13 cellular contexts compared by ENCODE assay signal in genomic region chr1:209107535-209107934, GRCh38.
A peak's percentile ranks its signal among the peaks of the same experiment; 100 is the strongest.
DNase-seq lines count a peak whose midpoint lies in the region; ATAC-seq and TF ChIP-seq lines count a peak whose summit lies in the region.
"Had no signal": no experiment of that assay in that cellular context is flagged by ENCODE, and none has a peak within 500 bp of the region (broad histone marks: within the 10 kb centered on the region; RNA-seq: fewer than 3 reads in every experiment).

No MANE protein-coding gene starts in this region.

- CTCF ChIA-PET in PC-3 (lab: Charles Lee), result no interaction called here

- intact Hi-C loops in PC-3 (cut with micrococcal nuclease), result no loop called here

- ATAC-seq in GM18519 (IDR thresholded peaks at IDR 0.05; ENCODE audit: low FRiP score, unreplicated experiment), result peak; percentile 59
- ATAC-seq in GM21447 (IDR thresholded peaks at IDR 0.05; ENCODE audit: unreplicated experiment), result peak; percentile 52
- peak; percentile 75 for ATAC-seq in HG02973 (IDR thresholded peaks at IDR 0.05; ENCODE audit: unreplicated experiment)
- no peak for ATAC-seq in PC-3

- H3K4me1 ChIP-seq in KMS-11 (ENCODE audit: low read depth, poor library complexity, severe bottlenecking) (peaks cover 100% of the 10 kb centered on the region), PC-3 (ENCODE audit: insufficient read depth, low read length) (peaks cover 4% of the 10 kb centered on the region; the same call in 1 of the 2 replicates)

- TF ChIP-seq CTCF in KMS-11 (conservative IDR thresholded peaks at IDR 0.05; ENCODE audit: low read depth, low read length) (no peak), PC-3 (conservative IDR thresholded peaks at IDR 0.05; ENCODE audit: low read depth, low read length) (no peak)

- POLR2A ChIA-PET in PC-3 (lab: Charles Lee; ENCODE audit: unreplicated experiment), result no interaction called here

- peak overlapping the region; percentile 95 for H3K4me2 ChIP-seq in KMS-11
- H3K4me2 ChIP-seq in PC-3 (ENCODE audit: low read length), result no peak overlapping the region

- H2AFZ ChIP-seq in KMS-11 (ENCODE audit: low read depth), result no peak overlapping the region
- H2AFZ ChIP-seq in PC-3 (ENCODE audit: low read length), result no peak overlapping the region

- DNase-seq in PC-3, result no peak
- no peak for DNase-seq in NCI-H1092 (lab: John Stamatoyannopoulos, UW)
- no peak for DNase-seq in dedifferentiated amniotic fluid mesenchymal stem cell (ENCODE audit: extremely low spot score)
- DNase-seq in SIG-M5 (lab: John Stamatoyannopoulos, UW), result no peak
- DNase-seq: amniotic stem cell; dermis blood vessel endothelial cell; NCI-H1092 treated with DMSO at 0.1 percent for 48 hours; NCI-H748 treated with DMSO at 0.1 percent for 48 hours; stimulated activated CD4-positive, alpha-beta T cell treated with anti-CD3 and anti-CD28 coated beads, Interleukin-4, amount 100 ng/mL, for 1 hour had no signal

- H3K36me3 ChIP-seq in KMS-11 (ENCODE audit: insufficient read depth) (no peaks in the 10 kb centered on the region), PC-3 (ENCODE audit: low read depth, low read length) (no peaks in the 10 kb centered on the region)

- no peaks in the 10 kb centered on the region for H3F3A ChIP-seq in PC-3 (ENCODE audit: low read length, unreplicated experiment)

- peak overlapping the region; percentile 59 for H3K9ac ChIP-seq in KMS-11
- H3K9ac ChIP-seq in PC-3 (ENCODE audit: low read length), result no peak overlapping the region

- H3K27ac ChIP-seq in KMS-11 (peak overlapping the region; percentile 93), PC-3 (ENCODE audit: low read length) (no peak overlapping the region)

- no peaks in the 10 kb centered on the region for H3K9me2 ChIP-seq in PC-3 (replicated peaks; ENCODE audit: low read length)

- H4K20me1 ChIP-seq in KMS-11 (ENCODE audit: insufficient read depth), result no peaks in the 10 kb centered on the region
- H4K20me1 ChIP-seq in PC-3 (ENCODE audit: low read length), result no peaks in the 10 kb centered on the region

- H3K27me3 ChIP-seq in KMS-11 (ENCODE audit: insufficient read depth, low read depth) (no peaks in the 10 kb centered on the region), PC-3 (ENCODE audit: low read length) (no peaks in the 10 kb centered on the region)

- H3K4me3 ChIP-seq in KMS-11 (IDR thresholded peaks at IDR 0.05; ENCODE audit: insufficient read depth, low read depth, low read length) (peak overlapping the region; percentile 4), PC-3 (ENCODE audit: low read length) (no peak overlapping the region)

- no TSS peak for BruUV-seq in PC-3 (replicated peaks; lab: Mats Ljungman, UMichigan)

- H3K79me2 ChIP-seq in KMS-11 (ENCODE audit: insufficient read depth, low read depth) (peaks cover 9% of the 10 kb centered on the region; the same call in 1 of the 2 replicates), PC-3 (ENCODE audit: low read length) (no peaks in the 10 kb centered on the region)

- no peaks in the 10 kb centered on the region for H3K9me3 ChIP-seq in PC-3 (ENCODE audit: low read length)
